ENCODE assay signal across 14 cellular contexts in the genomic region with DNA sequence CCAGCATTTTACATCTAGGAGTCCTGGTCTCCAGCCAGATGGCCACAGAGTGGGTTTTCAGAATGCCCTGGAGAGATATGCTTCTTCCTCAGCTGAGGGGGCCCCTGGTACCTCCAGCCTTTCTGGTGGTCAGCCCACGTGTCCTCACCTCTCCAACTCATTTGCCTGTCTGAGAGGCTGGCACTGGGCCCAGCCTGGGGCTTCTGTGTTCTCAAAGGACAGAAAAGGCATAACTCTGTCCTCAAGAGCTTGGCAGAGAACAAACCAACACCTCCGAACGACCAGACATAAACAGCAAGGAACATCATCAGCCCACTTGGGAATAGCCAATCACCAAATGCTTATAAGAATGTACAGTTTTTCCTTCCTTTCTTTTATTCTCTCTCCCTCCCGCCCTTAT. TPM values are rescaled to one million over a fixed set of nuclear protein-coding genes. Genes with fewer than 3 reads are reported as not detected.
DNase-seq lines count a peak whose midpoint lies in the region; ATAC-seq and TF ChIP-seq lines count a peak whose summit lies in the region.
"Had no signal": no experiment of that assay in that cellular context is flagged by ENCODE, and none has a peak within 500 bp of the region (broad histone marks: within the 10 kb centered on the region; RNA-seq: fewer than 3 reads in every experiment).

No MANE protein-coding gene starts in this region.

- peak; percentile 32 for DNase-seq in adipocyte (ENCODE audit: low read depth)
- DNase-seq in trophoblast cell = no peak
- no peak for DNase-seq in hepatic stellate cell (ENCODE audit: low spot score)
- DNase-seq in posterior cingulate gyrus = no peak
- no peak for DNase-seq in islet precursor cell
- DNase-seq: EL, NCI-H510A treated with DMSO at 0.1 percent for 48 hours, pancreas, SJCRH30 had no signal

- H3K4me3 ChIP-seq in BLaER1 (no peak overlapping the region), adipocyte (ENCODE audit: low read length) (peak overlapping the region; percentile 70), gastroesophageal sphincter (no peak overlapping the region), trophoblast cell (ENCODE audit: low read depth, low read length) (no peak overlapping the region)
- H3K4me3 ChIP-seq: pancreas, SJCRH30 had no signal

- TF ChIP-seq EP300 in gastroesophageal sphincter (IDR thresholded peaks at IDR 0.05) = no peak

- no peak for ATAC-seq in gastroesophageal sphincter
- ATAC-seq in activated T-helper 17 cell treated with anti-CD3 and anti-CD28 coated beads, Interleukin-2, amount 50 U/mL, for 72 hours (replicated peaks) = no peak
- ATAC-seq: pancreas, WTC11 had no signal

- H3K4me1 Mint-ChIP-seq in activated T-helper 17 cell treated with anti-CD3 and anti-CD28 coated beads, Interleukin-2, amount 50 U/mL, for 72 hours = peaks cover 4% of the 10 kb centered on the region

- no peaks in the 10 kb centered on the region for H3K27me3 ChIP-seq in BLaER1
- H3K27me3 ChIP-seq in adipocyte (replicated peaks; ENCODE audit: control insufficient read depth, insufficient read depth, low read length) = no peaks in the 10 kb centered on the region
- H3K27me3 ChIP-seq in gastroesophageal sphincter = no peaks in the 10 kb centered on the region
- H3K27me3 ChIP-seq in trophoblast cell (ENCODE audit: insufficient read depth, low read length) = no peaks in the 10 kb centered on the region
- H3K27me3 ChIP-seq: pancreas, SJCRH30 had no signal

- H3K4me1 ChIP-seq in BLaER1 (peaks cover 87% of the 10 kb centered on the region), adipocyte (ENCODE audit: control insufficient read depth, insufficient read depth, low read length) (peaks cover 71% of the 10 kb centered on the region), gastroesophageal sphincter (peaks cover 0 to 78% (median 55%) of the 10 kb centered on the region in 3 donors), trophoblast cell (ENCODE audit: control insufficient read depth in 1 of 2, insufficient read depth in 2 of 2, low read length in 2 of 2) (peaks cover 30 to 38% of the 10 kb centered on the region in 2 experiments)

- H3K79me2 ChIP-seq in trophoblast cell (ENCODE audit: control insufficient read depth, insufficient read depth, low read length, poor library complexity) = peaks cover 3% of the 10 kb centered on the region

- H2BK12ac ChIP-seq in trophoblast cell (ENCODE audit: low read length) = peak overlapping the region; percentile 51

- H4K91ac ChIP-seq in trophoblast cell (ENCODE audit: low read depth, low read length) = peak overlapping the region; percentile 83

- H3K9me3 Mint-ChIP-seq in activated T-helper 17 cell treated with anti-CD3 and anti-CD28 coated beads, Interleukin-2, amount 50 U/mL, for 72 hours = no peaks in the 10 kb centered on the region
- H3K9me3 Mint-ChIP-seq: brain, WTC11 had no signal

- peak overlapping the region; percentile 75 for H3K4ac ChIP-seq in trophoblast cell (ENCODE audit: low read depth, low read length)

- peak overlapping the region; percentile 53 for H3K27ac ChIP-seq in BLaER1
- peak overlapping the region in 3 of 4 donors; percentile 82 to 94 (median 86) for H3K27ac ChIP-seq in gastroesophageal sphincter
- no peak overlapping the region for H3K27ac ChIP-seq in trophoblast cell (ENCODE audit: low read depth, low read length)
- H3K27ac ChIP-seq: SJCRH30 had no signal

- peaks cover 65% of the 10 kb centered on the region; the same call in 1 of the 2 replicates for H4K20me1 ChIP-seq in BLaER1

- peak overlapping the region; percentile 90 for H3K18ac ChIP-seq in trophoblast cell (ENCODE audit: low read length)

- peak overlapping the region; percentile 46 for H3K14ac ChIP-seq in trophoblast cell (ENCODE audit: low read length)

- peak overlapping the region; percentile 72 for H2AK5ac ChIP-seq in trophoblast cell (ENCODE audit: low read length)

- peaks cover 41% of the 10 kb centered on the region for H3K79me1 ChIP-seq in trophoblast cell (ENCODE audit: low read length)

- peak overlapping the region; percentile 33 for H2BK120ac ChIP-seq in trophoblast cell (ENCODE audit: insufficient read depth, low read length, poor library complexity)

- H4K8ac ChIP-seq in trophoblast cell (ENCODE audit: low read depth, low read length) = peak overlapping the region; percentile 9

- no peak for TF ChIP-seq CTCF in gastroesophageal sphincter (IDR thresholded peaks at IDR 0.05)

- H3K9me3 ChIP-seq in BLaER1 (no peaks in the 10 kb centered on the region), adipocyte (ENCODE audit: control insufficient read depth, low read length) (no peaks in the 10 kb centered on the region), gastroesophageal sphincter (no peaks in the 10 kb centered on the region), trophoblast cell (ENCODE audit: insufficient read depth, low read depth, low read length) (no peaks in the 10 kb centered on the region)
- H3K9me3 ChIP-seq: pancreas, SJCRH30 had no signal

- no peak overlapping the region for H3K4me3 Mint-ChIP-seq in activated T-helper 17 cell treated with anti-CD3 and anti-CD28 coated beads, Interleukin-2, amount 50 U/mL, for 72 hours
- H3K4me3 Mint-ChIP-seq: brain, WTC11 had no signal

- H3K4me2 ChIP-seq in BLaER1 (peak overlapping the region; percentile 84), trophoblast cell (ENCODE audit: low read length) (no peak overlapping the region)

- 67 to 75% methylated on average over 1 to 3 of the region's 4 CpGs for WGBS in gastroesophageal sphincter (ENCODE audit: low coverage in 1 of 2), 2 donors
- whole genome bisulfite sequencing in trophoblast cell (ENCODE audit: extremely low coverage, insufficient coverage, insufficient read length) = 100% methylated on average over 1 of the region's 4 CpGs

- H4K12ac ChIP-seq in trophoblast cell (ENCODE audit: low read depth, low read length) = no peak overlapping the region

- H2BK5ac ChIP-seq in trophoblast cell (ENCODE audit: low read depth, low read length, poor library complexity) = peak overlapping the region; percentile 43

- no peak for TF ChIP-seq POLR2A in gastroesophageal sphincter (IDR thresholded peaks at IDR 0.05)

- intact Hi-C loops in posterior cingulate gyrus (cut with DNase I) = no loop called here

- H3K27me3 Mint-ChIP-seq in activated T-helper 17 cell treated with anti-CD3 and anti-CD28 coated beads, Interleukin-2, amount 50 U/mL, for 72 hours = no peaks in the 10 kb centered on the region

- no peaks in the 10 kb centered on the region for H3K36me3 Mint-ChIP-seq in activated T-helper 17 cell treated with anti-CD3 and anti-CD28 coated beads, Interleukin-2, amount 50 U/mL, for 72 hours (ENCODE audit: low read depth)
- H3K36me3 Mint-ChIP-seq: brain, WTC11 had no signal

- H3K23ac ChIP-seq in trophoblast cell (ENCODE audit: low read length) = no peak overlapping the region

- H3K27ac Mint-ChIP-seq in activated T-helper 17 cell treated with anti-CD3 and anti-CD28 coated beads, Interleukin-2, amount 50 U/mL, for 72 hours = no peak overlapping the region
- H3K27ac Mint-ChIP-seq: WTC11 had no signal

- H3K36me3 ChIP-seq in BLaER1 = peaks cover 69% of the 10 kb centered on the region
- peaks cover 28% of the 10 kb centered on the region for H3K36me3 ChIP-seq in adipocyte (ENCODE audit: control insufficient read depth, insufficient read depth, low read length, severe bottlenecking)
- peaks cover 0 to 7% of the 10 kb centered on the region in 2 donors for H3K36me3 ChIP-seq in gastroesophageal sphincter
- H3K36me3 ChIP-seq in trophoblast cell (ENCODE audit: control insufficient read depth in 1 of 2, insufficient read depth in 2 of 2, low read length in 2 of 2) = peaks cover 9 to 13% of the 10 kb centered on the region in 2 experiments
- H3K36me3 ChIP-seq: pancreas had no signal

- H3K9ac ChIP-seq in BLaER1 (peak overlapping the region; percentile 5; the same call in 1 of the 2 replicates), adipocyte (ENCODE audit: low read length) (peak overlapping the region; percentile 94), trophoblast cell (ENCODE audit: low read length) (no peak overlapping the region)

- no peak overlapping the region for H2AFZ ChIP-seq in trophoblast cell (ENCODE audit: insufficient read depth, low read length, poor library complexity)

RNA-seq across cellular contexts. Expression of gene ENG, which starts 17.1 kb away (rescaled TPM):
- total RNA-seq in gastroesophageal sphincter = 10 to 100 TPM; 21.3 to 76.5 (median 48.0) TPM
- polyA plus RNA-seq in trophoblast cell (2013) = 68.9 and 73.1 TPM in 2 replicates
- 10 to 100 TPM in 1 of 2 donors, 1 to 10 TPM in 1; 10.0 to 18.7 TPM for total RNA-seq in activated T-helper 17 cell treated with anti-CD3 and anti-CD28 coated beads, Interleukin-2, amount 50 U/mL, for 72 hours

RNA-seq across cellular contexts. Expression of gene FPGS, which starts 34.7 kb away (rescaled TPM):
- total RNA-seq in gastroesophageal sphincter = 10 to 100 TPM; 42.5 to 91.4 (median 63.2) TPM
- 21.9 and 22.3 TPM in 2 replicates for polyA plus RNA-seq in trophoblast cell (2013)
- total RNA-seq in activated T-helper 17 cell treated with anti-CD3 and anti-CD28 coated beads, Interleukin-2, amount 50 U/mL, for 72 hours = 10 to 100 TPM; 56.7 to 95.6 TPM

RNA-seq across cellular contexts. Expression of gene AK1, which starts 40.1 kb away (rescaled TPM):
- 10 to 100 TPM; 46.7 to 73.9 (median 49.7) TPM for total RNA-seq in gastroesophageal sphincter
- 33.2 and 34.2 TPM in 2 replicates for polyA plus RNA-seq in trophoblast cell (2013)
- total RNA-seq in activated T-helper 17 cell treated with anti-CD3 and anti-CD28 coated beads, Interleukin-2, amount 50 U/mL, for 72 hours = 10 to 100 TPM; 23.2 to 79.0 TPM

RNA-seq across cellular contexts. Expression of gene CDK9, which starts 51.5 kb away (rescaled TPM):
- 10 to 100 TPM; 81.8 to 92.8 (median 86.5) TPM for total RNA-seq in gastroesophageal sphincter
- 36.0 and 38.6 TPM in 2 replicates for polyA plus RNA-seq in trophoblast cell (2013)
- 10 to 100 TPM; 82.8 to 94.2 TPM for total RNA-seq in activated T-helper 17 cell treated with anti-CD3 and anti-CD28 coated beads, Interleukin-2, amount 50 U/mL, for 72 hours

RNA-seq across cellular contexts. Expression of gene SH2D3C, which starts 58.9 kb away (rescaled TPM):
- total RNA-seq in gastroesophageal sphincter = 10 to 100 TPM in 1 of 4 donors, 1 to 10 TPM in 3; 6.1 to 12.1 (median 8.5) TPM
- 0.40 and 0.65 TPM in 2 replicates for polyA plus RNA-seq in trophoblast cell (2013)
- 10 to 100 TPM; 27.6 to 46.8 TPM for total RNA-seq in activated T-helper 17 cell treated with anti-CD3 and anti-CD28 coated beads, Interleukin-2, amount 50 U/mL, for 72 hours
